Comparison of ENCODE assay signal across 9 cellular contexts in genomic region chr16:67163903-67164558, GRCh38. TPM values are rescaled to one million over a fixed set of nuclear protein-coding genes. Genes with fewer than 3 reads are reported as not detected.
A peak's percentile ranks its signal among the peaks of the same experiment; 100 is the strongest.
DNase-seq lines count a peak whose midpoint lies in the region; ATAC-seq, FAIRE-seq and TF ChIP-seq lines count a peak whose summit lies in the region.
"Had no signal": no experiment of that assay in that cellular context is flagged by ENCODE, and none has a peak within 500 bp of the region (broad histone marks: within the 10 kb centered on the region; RNA-seq: fewer than 3 reads in every experiment).

No MANE protein-coding gene starts in this region.

- no CpG with 5 or more reads among the region's 39 CpGs for WGBS in iPS DF 6.9 (ENCODE audit: insufficient coverage, insufficient read length)

- peak overlapping the region; percentile 55 for H3K4me3 ChIP-seq in HUES6 (ENCODE audit: low read depth, low read length)
- 0 out of 2 replicates have a peak overlapping the region, but pooled peaks have one; percentile 3 for H3K4me3 ChIP-seq in iPS DF 6.9 (ENCODE audit: low read length)

- H3K9ac ChIP-seq in HUES6 (ENCODE audit: low read length) = no peak overlapping the region

- intact Hi-C loops in activated CD8-positive, alpha-beta T cell treated with anti-CD3 and anti-CD28 coated beads for 36 hours (cut with micrococcal nuclease) = no loop called here

- peaks cover 19% of the 10 kb centered on the region for H3K36me3 Mint-ChIP-seq in activated CD8-positive, alpha-beta T cell treated with anti-CD3 and anti-CD28 coated beads for 36 hours (ENCODE audit: low read depth)
- H3K36me3 Mint-ChIP-seq in stimulated activated effector memory CD8-positive, alpha-beta T cell treated with anti-CD3 and anti-CD28 coated beads, Interleukin-12 subunit alpha, Interleukin-12 subunit beta, amount 100 ng/mL, for 72 hours = peaks cover 52% of the 10 kb centered on the region

- no peak for FAIRE-seq in urothelium cell line (lab: Jason Lieb, UNC)
- FAIRE-seq: TTC549 had no signal

- POLR2A ChIA-PET in activated CD8-positive, alpha-beta T cell treated with anti-CD3 and anti-CD28 coated beads for 36 hours (lab: Charles Lee) = interaction anchor here (0.8 to 5.6 kb wide), 4 partner anchors 10 to 219 kb away, joined by 3 to 67 read pairs (median 14); partner anchors contain the start of gene NOL3

- H3K27ac ChIP-seq in HUES6 (ENCODE audit: low read depth, low read length) (no peak overlapping the region), iPS DF 6.9 (ENCODE audit: low read length) (no peak overlapping the region)

- H3K4me1 ChIP-seq in HUES6 (ENCODE audit: control insufficient read depth, insufficient read depth, low read length) (peaks cover 18% of the 10 kb centered on the region), iPS DF 6.9 (ENCODE audit: control insufficient read depth, insufficient read depth, low read length) (peaks cover 10% of the 10 kb centered on the region)

- ATAC-seq in activated CD8-positive, alpha-beta T cell treated with anti-CD3 and anti-CD28 coated beads for 36 hours = no peak
- no peak for ATAC-seq in stimulated activated effector memory CD8-positive, alpha-beta T cell treated with anti-CD3 and anti-CD28 coated beads, Interleukin-12 subunit alpha, Interleukin-12 subunit beta, amount 100 ng/mL, for 72 hours

- H3K27me3 Mint-ChIP-seq in activated CD8-positive, alpha-beta T cell treated with anti-CD3 and anti-CD28 coated beads for 36 hours = peaks cover 61% of the 10 kb centered on the region

- H3K4me3 Mint-ChIP-seq in activated CD8-positive, alpha-beta T cell treated with anti-CD3 and anti-CD28 coated beads for 36 hours = peak overlapping the region; percentile 44
- H3K4me3 Mint-ChIP-seq in stimulated activated effector memory CD8-positive, alpha-beta T cell treated with anti-CD3 and anti-CD28 coated beads, Interleukin-12 subunit alpha, Interleukin-12 subunit beta, amount 100 ng/mL, for 72 hours = peak overlapping the region; percentile 95

- H3K27ac Mint-ChIP-seq in activated CD8-positive, alpha-beta T cell treated with anti-CD3 and anti-CD28 coated beads for 36 hours = no peak overlapping the region
- no peak overlapping the region for H3K27ac Mint-ChIP-seq in stimulated activated effector memory CD8-positive, alpha-beta T cell treated with anti-CD3 and anti-CD28 coated beads, Interleukin-12 subunit alpha, Interleukin-12 subunit beta, amount 100 ng/mL, for 72 hours

- DNase-seq in activated CD8-positive, alpha-beta T cell treated with anti-CD3 and anti-CD28 coated beads for 36 hours = peak; percentile 23
- DNase-seq in iPS DF 6.9 (ENCODE audit: low read depth, low spot score) (no peak), OCI-M1 (lab: John Stamatoyannopoulos, UW) (no peak), NCI-H2029 treated with DMSO at 0.1 percent for 48 hours (lab: John Stamatoyannopoulos, UW) (no peak), urothelium cell line (ENCODE audit: low spot score) (no peak)
- DNase-seq in stimulated activated effector memory CD8-positive, alpha-beta T cell treated with anti-CD3 and anti-CD28 coated beads, Interleukin-12 subunit alpha, Interleukin-12 subunit beta, amount 100 ng/mL, for 72 hours (ENCODE audit: low spot score in 2 of 2) = peak in 1 of 2 donors; percentile 59
- DNase-seq: islet precursor cell had no signal

- CTCF ChIA-PET in activated CD8-positive, alpha-beta T cell treated with anti-CD3 and anti-CD28 coated beads for 36 hours (lab: Charles Lee) = interaction anchor here (1.0 to 16.0 kb wide), 8 partner anchors 6 to 210 kb away, joined by 3 to 209 read pairs (median 5); partner anchors contain the start of genes B3GNT9, FBXL8, HSF4 and NOL3

- peaks cover 42% of the 10 kb centered on the region for H3K4me1 Mint-ChIP-seq in activated CD8-positive, alpha-beta T cell treated with anti-CD3 and anti-CD28 coated beads for 36 hours (ENCODE audit: low read depth)
- H3K4me1 Mint-ChIP-seq in stimulated activated effector memory CD8-positive, alpha-beta T cell treated with anti-CD3 and anti-CD28 coated beads, Interleukin-12 subunit alpha, Interleukin-12 subunit beta, amount 100 ng/mL, for 72 hours = peaks cover 62% of the 10 kb centered on the region

- no peak for TF ChIP-seq CTCF in activated CD8-positive, alpha-beta T cell treated with anti-CD3 and anti-CD28 coated beads for 36 hours (IDR thresholded peaks at IDR 0.05)

- H3K27me3 ChIP-seq in HUES6 (ENCODE audit: control insufficient read depth, insufficient read depth, low read length) (peaks cover 100% of the 10 kb centered on the region), iPS DF 6.9 (ENCODE audit: control insufficient read depth, insufficient read depth, low read length) (peaks cover 92% of the 10 kb centered on the region)

- no peaks in the 10 kb centered on the region for H3K36me3 ChIP-seq in HUES6 (ENCODE audit: control insufficient read depth, insufficient read depth, low read length)
- no peaks in the 10 kb centered on the region; the same call in 1 of the 2 replicates for H3K36me3 ChIP-seq in iPS DF 6.9 (ENCODE audit: control insufficient read depth, insufficient read depth, low read length)

- no peaks in the 10 kb centered on the region for H3K9me3 ChIP-seq in HUES6 (ENCODE audit: control insufficient read depth, insufficient read depth, low read depth, low read length)
- H3K9me3 ChIP-seq in iPS DF 6.9 (ENCODE audit: control insufficient read depth, insufficient read depth, low read length) = no peaks in the 10 kb centered on the region

- no peaks in the 10 kb centered on the region for H3K9me3 Mint-ChIP-seq in activated CD8-positive, alpha-beta T cell treated with anti-CD3 and anti-CD28 coated beads for 36 hours
- no peaks in the 10 kb centered on the region for H3K9me3 Mint-ChIP-seq in stimulated activated effector memory CD8-positive, alpha-beta T cell treated with anti-CD3 and anti-CD28 coated beads, Interleukin-12 subunit alpha, Interleukin-12 subunit beta, amount 100 ng/mL, for 72 hours

RNA-seq across cellular contexts. Expression of gene HSF4, which starts 0.5 kb away (rescaled TPM):
- 10 to 100 TPM; 56.0 to 73.3 TPM for total RNA-seq in activated CD8-positive, alpha-beta T cell treated with anti-CD3 and anti-CD28 coated beads for 36 hours

RNA-seq across cellular contexts. Expression of gene FBXL8, which starts 4.3 kb away (rescaled TPM):
- total RNA-seq in activated CD8-positive, alpha-beta T cell treated with anti-CD3 and anti-CD28 coated beads for 36 hours = 10 to 100 TPM; 27.1 to 28.6 TPM

RNA-seq across cellular contexts. Expression of gene TRADD, which starts 4.3 kb away (rescaled TPM):
- total RNA-seq in activated CD8-positive, alpha-beta T cell treated with anti-CD3 and anti-CD28 coated beads for 36 hours = 10 to 100 TPM; 28.4 to 31.2 TPM

RNA-seq across cellular contexts. Expression of gene NOL3, which starts 6.3 kb away (rescaled TPM):
- total RNA-seq in activated CD8-positive, alpha-beta T cell treated with anti-CD3 and anti-CD28 coated beads for 36 hours = 10 to 100 TPM; 24.5 to 25.3 TPM

RNA-seq across cellular contexts. Expression of gene B3GNT9, which starts 13.2 kb away (rescaled TPM):
- total RNA-seq in activated CD8-positive, alpha-beta T cell treated with anti-CD3 and anti-CD28 coated beads for 36 hours = 1 to 10 TPM; 2.1 to 2.5 TPM
